1 cellular context compared by ENCODE assay signal in genomic region chr9:94166237-94167054, GRCh38.
TF ChIP-seq lines count a peak whose summit lies in the region.

No MANE protein-coding gene starts in this region.

TF ChIP-seq in HepG2, 621 proteins besides CTCF, POLR2A, EP300 and RAD21 (continued from another document and continues in another):
- TF ChIP-seq ZNF280B (CRISPR knock-in tag; IDR thresholded peaks at IDR 0.05; ENCODE audit: borderline replicate concordance) (no peak), FOXK2 (IDR thresholded peaks at IDR 0.05) (no peak), CBX5 (CRISPR knock-in tag; IDR thresholded peaks at IDR 0.05; ENCODE audit: borderline replicate concordance) (no peak; the same call in 1 of the 2 replicates), SATB2 (CRISPR knock-in tag; IDR thresholded peaks at IDR 0.05) (no peak), ZNF484 (CRISPR knock-in tag; IDR thresholded peaks at IDR 0.05; ENCODE audit: borderline replicate concordance, low read depth) (no peak), PAF1 (CRISPR knock-in tag; IDR thresholded peaks at IDR 0.05) (no peak), RXRA (CRISPR knock-in tag; IDR thresholded peaks at IDR 0.05) (peak; percentile 77), HNRNPH1 (optimal IDR thresholded peaks at IDR 0.05; ENCODE audit: low read depth, low read length) (no peak), U2AF1 (optimal IDR thresholded peaks at IDR 0.05; ENCODE audit: low read depth, low read length) (no peak), PBX3 (CRISPR knock-in tag; IDR thresholded peaks at IDR 0.05; ENCODE audit: borderline replicate concordance) (no peak), ZNF770 (CRISPR knock-in tag; IDR thresholded peaks at IDR 0.05) (0 out of 2 replicates have a peak, but pooled peaks have one; percentile 5), SMAD9 (CRISPR knock-in tag; IDR thresholded peaks at IDR 0.05) (no peak), TRIM24 (CRISPR knock-in tag; IDR thresholded peaks at IDR 0.05) (no peak), MXD3 (CRISPR knock-in tag; IDR thresholded peaks at IDR 0.05) (no peak; the same call in 1 of the 2 replicates), NFKBIZ (CRISPR knock-in tag; IDR thresholded peaks at IDR 0.05) (0 out of 2 replicates have a peak, but pooled peaks have one; percentile 17), ZSCAN22 (CRISPR knock-in tag; IDR thresholded peaks at IDR 0.05) (no peak), NFIB (CRISPR knock-in tag; IDR thresholded peaks at IDR 0.05; ENCODE audit: borderline replicate concordance) (no peak), DNMT3B (CRISPR knock-in tag; conservative IDR thresholded peaks at IDR 0.05) (no peak), ZKSCAN8 (CRISPR knock-in tag; IDR thresholded peaks at IDR 0.05; ENCODE audit: borderline replicate concordance) (no peak), PHF21A (CRISPR knock-in tag; IDR thresholded peaks at IDR 0.05) (peak; percentile 73; the same call in 1 of the 2 replicates), MYC (CRISPR knock-in tag; IDR thresholded peaks at IDR 0.05; ENCODE audit: borderline replicate concordance) (peak; percentile 34; the same call in 1 of the 2 replicates), HES4 (CRISPR knock-in tag; IDR thresholded peaks at IDR 0.05; ENCODE audit: borderline replicate concordance) (no peak), ATF7-NPFF (CRISPR knock-in tag; IDR thresholded peaks at IDR 0.05; ENCODE audit: low read depth) (no peak; the same call in 1 of the 2 replicates), ZNF160 (CRISPR knock-in tag; IDR thresholded peaks at IDR 0.05) (no peak), FOSL2 (CRISPR knock-in tag; IDR thresholded peaks at IDR 0.05) (peak; percentile 25; the same call in 1 of the 2 replicates), ZNF230 (CRISPR knock-in tag; IDR thresholded peaks at IDR 0.05) (no peak), ZNF513 (CRISPR knock-in tag; conservative IDR thresholded peaks at IDR 0.05) (no peak), ZBTB39 (CRISPR knock-in tag; IDR thresholded peaks at IDR 0.05) (no peak), KDM2A (CRISPR knock-in tag; IDR thresholded peaks at IDR 0.05; ENCODE audit: borderline replicate concordance, low read depth) (peak; percentile 64; the same call in 1 of the 2 replicates), SRSF4 (IDR thresholded peaks at IDR 0.05; ENCODE audit: low read depth, low read length, poor library complexity, severe bottlenecking) (no peak), PRDM10 (CRISPR knock-in tag; IDR thresholded peaks at IDR 0.05; ENCODE audit: low read depth) (no peak), HNF1B (CRISPR knock-in tag; IDR thresholded peaks at IDR 0.05) (no peak; the same call in 1 of the 2 replicates), ESRRA (CRISPR knock-in tag; IDR thresholded peaks at IDR 0.05; ENCODE audit: low read depth) (no peak), PLRG1 (conservative IDR thresholded peaks at IDR 0.05) (no peak), UBTF (CRISPR knock-in tag; IDR thresholded peaks at IDR 0.05) (0 out of 2 replicates have a peak, but pooled peaks have one; percentile 8), RBM39 (IDR thresholded peaks at IDR 0.05; ENCODE audit: low read depth, low read length, poor library complexity, severe bottlenecking) (no peak), GPN1 (CRISPR knock-in tag; IDR thresholded peaks at IDR 0.05; ENCODE audit: borderline replicate concordance) (no peak), NR3C1 (CRISPR knock-in tag; IDR thresholded peaks at IDR 0.05) (no peak), SOX6 (IDR thresholded peaks at IDR 0.05) (no peak), SOX6 (CRISPR knock-in tag; IDR thresholded peaks at IDR 0.05) (peak; percentile 17; the same call in 1 of the 2 replicates), ZNF564 (CRISPR knock-in tag; IDR thresholded peaks at IDR 0.05) (no peak), MXD1 (CRISPR knock-in tag; IDR thresholded peaks at IDR 0.05) (no peak; the same call in 1 of the 2 replicates), LBX2 (CRISPR knock-in tag; IDR thresholded peaks at IDR 0.05; ENCODE audit: borderline replicate concordance) (no peak), PREB (CRISPR knock-in tag; IDR thresholded peaks at IDR 0.05) (no peak), ARNTL (CRISPR knock-in tag; IDR thresholded peaks at IDR 0.05) (peak; percentile 54; the same call in 1 of the 2 replicates)
